ENCODE assay signal across 25 cellular contexts in the genomic region with DNA sequence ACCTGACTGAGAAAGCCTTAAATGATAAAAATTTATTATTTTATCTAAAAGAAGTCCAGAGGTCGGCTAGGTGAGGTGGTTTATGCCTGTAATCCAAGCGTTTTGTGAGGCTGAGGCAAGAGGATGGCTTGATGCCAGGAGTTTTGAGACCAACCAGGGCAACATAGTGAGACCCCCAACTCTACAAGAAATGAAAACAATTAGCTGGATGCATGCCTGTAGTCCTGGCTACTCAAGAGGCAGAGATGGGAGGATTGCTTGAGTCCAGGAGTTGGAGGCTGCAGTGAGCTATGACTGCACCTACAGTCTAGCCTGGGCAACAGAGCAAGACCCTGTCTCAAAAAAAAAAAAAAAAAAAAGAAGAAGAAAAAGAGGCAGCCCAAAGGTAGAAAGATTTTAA.
"Had no signal": no experiment of that assay in that cellular context is flagged by ENCODE, and none has a peak within 500 bp of the region (broad histone marks: within the 10 kb centered on the region; RNA-seq: fewer than 3 reads in every experiment).

No MANE protein-coding gene starts in this region.

- H3K4me1 Mint-ChIP-seq: endodermal cell had no signal

- H3K27me3 ChIP-seq: colonic mucosa, dorsolateral prefrontal cortex, esophagus muscularis mucosa, foreskin keratinocyte, gastrocnemius medialis, gastroesophageal sphincter, heart left ventricle, heart right ventricle had no signal

- H3K27ac ChIP-seq: colonic mucosa, coronary artery, dorsolateral prefrontal cortex, epithelial cell of prostate, esophagus muscularis mucosa, esophagus squamous epithelium, foreskin keratinocyte, gastrocnemius medialis, gastroesophageal sphincter, heart left ventricle, heart right ventricle had no signal

- H3K36me3 ChIP-seq: colonic mucosa, esophagus muscularis mucosa, esophagus squamous epithelium, gastrocnemius medialis, gastroesophageal sphincter, heart left ventricle, heart right ventricle had no signal

- ATAC-seq: effector memory CD8-positive, alpha-beta T cell; esophagus mucosa; gastrocnemius medialis; gastroesophageal sphincter; heart left ventricle; heart right ventricle had no signal

- H3K9me3 Mint-ChIP-seq: dendritic cell treated with granulocyte-macrophage colony-stimulating factor and Interleukin-4, amounts not matched to agents 40 ng/mL and 50 ng/mL, for 4 days; effector memory CD8-positive, alpha-beta T cell; endodermal cell had no signal

- DNase-seq: colonic mucosa; cortex of kidney; dermis blood vessel endothelial cell; dorsolateral prefrontal cortex; effector CD4-positive, alpha-beta T cell; effector CD8-positive, alpha-beta T cell; effector memory CD4-positive, alpha-beta T cell; effector memory CD8-positive, alpha-beta T cell; endodermal cell; erythroblast; esophagus squamous epithelium; foreskin fibroblast; foreskin melanocyte; gastrocnemius medialis; glutamatergic neuron; head of caudate nucleus; heart left ventricle; heart right ventricle had no signal

- H3K27ac Mint-ChIP-seq: dendritic cell treated with granulocyte-macrophage colony-stimulating factor and Interleukin-4, amounts not matched to agents 40 ng/mL and 50 ng/mL, for 4 days; effector memory CD8-positive, alpha-beta T cell; endodermal cell had no signal

- H3K4me3 Mint-ChIP-seq: dendritic cell treated with granulocyte-macrophage colony-stimulating factor and Interleukin-4, amounts not matched to agents 40 ng/mL and 50 ng/mL, for 4 days; effector memory CD8-positive, alpha-beta T cell; endodermal cell had no signal

- H3K4me1 ChIP-seq: colonic mucosa, esophagus muscularis mucosa, esophagus squamous epithelium, foreskin keratinocyte, gastrocnemius medialis, gastroesophageal sphincter, heart left ventricle, heart right ventricle had no signal

- H3K27me3 Mint-ChIP-seq: dendritic cell treated with granulocyte-macrophage colony-stimulating factor and Interleukin-4, amounts not matched to agents 40 ng/mL and 50 ng/mL, for 4 days had no signal

- H3K4me3 ChIP-seq: colonic mucosa, coronary artery, dorsolateral prefrontal cortex, esophagus muscularis mucosa, esophagus squamous epithelium, gastrocnemius medialis, gastroesophageal sphincter, heart left ventricle, heart right ventricle had no signal

- H3K9me3 ChIP-seq: colonic mucosa, esophagus muscularis mucosa, esophagus squamous epithelium, gastrocnemius medialis, gastroesophageal sphincter, heart left ventricle, heart right ventricle had no signal
